In genomic region chr5:132261881-132262845, GRCh38 we compare ENCODE assay signal across 14 cellular contexts. TPM values are rescaled to one million over a fixed set of nuclear protein-coding genes. Genes with fewer than 3 reads are reported as not detected.
A peak's percentile ranks its signal among the peaks of the same experiment; 100 is the strongest.
DNase-seq lines count a peak whose midpoint lies in the region; ATAC-seq, FAIRE-seq and TF ChIP-seq lines count a peak whose summit lies in the region.
"Had no signal": no experiment of that assay in that cellular context is flagged by ENCODE, and none has a peak within 500 bp of the region (broad histone marks: within the 10 kb centered on the region; RNA-seq: fewer than 3 reads in every experiment).

No MANE protein-coding gene starts in this region.

- H3K4me2 ChIP-seq in astrocyte (ENCODE audit: low read length) (peak overlapping the region; percentile 97), mesenchymal stem cell (ENCODE audit: low read length, poor library complexity, severe bottlenecking) (no peak overlapping the region)

- peaks cover 28% of the 10 kb centered on the region for H3K79me1 ChIP-seq in mesenchymal stem cell (replicated peaks; ENCODE audit: low read length, poor library complexity, severe bottlenecking)

- peaks cover 19% of the 10 kb centered on the region for H3K36me3 Mint-ChIP-seq in astrocyte (ENCODE audit: low read depth, unreplicated experiment)
- H3K36me3 Mint-ChIP-seq: activated naive CD8-positive, alpha-beta T cell treated with anti-CD3 and anti-CD28 coated beads, Interleukin-2, amount 10 ng/mL, durations not matched to agents 7 days and 5 days had no signal

- no peak overlapping the region for H3K23ac ChIP-seq in mesenchymal stem cell (ENCODE audit: low read length in 2 of 2)

- FAIRE-seq in HTR-8/SVneo (lab: Jason Lieb, UNC), result peak; percentile 59
- FAIRE-seq in astrocyte (lab: Jason Lieb, UNC), result no peak
- FAIRE-seq: pancreas had no signal

- H4K8ac ChIP-seq in mesenchymal stem cell (ENCODE audit: low read length), result no peak overlapping the region

- DNase-seq in HTR-8/SVneo (ENCODE audit: insufficient read length, low spot score) (no peak), astrocyte (ENCODE audit: low read depth) (no peak), mesenchymal stem cell (no peak), tibial artery (no peak), DMS153 treated with DMSO at 0.1 percent for 48 hours (lab: John Stamatoyannopoulos, UW; ENCODE audit: unreplicated experiment) (no peak)
- DNase-seq: activated naive CD8-positive, alpha-beta T cell treated with anti-CD3 and anti-CD28 coated beads, Interleukin-2, amount 10 ng/mL, durations not matched to agents 7 days and 5 days; CD4-positive, alpha-beta T cell; NCI-H187; NCI-H748 treated with DMSO at 0.1 percent for 48 hours; stimulated activated CD4-positive, alpha-beta T cell treated with anti-CD3 and anti-CD28 coated beads, Interleukin-1b, Interleukin-23, amount 100 ng/mL, for 48 hours had no signal

- H2BK12ac ChIP-seq in mesenchymal stem cell (ENCODE audit: low read length in 2 of 2), result peak overlapping the region in 1 of 2 experiments; percentile 40

- no peaks in the 10 kb centered on the region for H3K27me3 Mint-ChIP-seq in astrocyte (ENCODE audit: low read depth, unreplicated experiment)

- peaks cover 94% of the 10 kb centered on the region for H3K79me2 ChIP-seq in astrocyte (ENCODE audit: insufficient read depth, low read length)

- H3K18ac ChIP-seq in mesenchymal stem cell (ENCODE audit: low read depth in 1 of 2, low read length in 2 of 2), result peak overlapping the region in 1 of 2 experiments; percentile 25

- H2AFZ ChIP-seq in astrocyte (ENCODE audit: low read depth, low read length) (no peak overlapping the region), mesenchymal stem cell (ENCODE audit: low read depth, low read length) (no peak overlapping the region)

- H3K27ac ChIP-seq in astrocyte (ENCODE audit: low read depth, low read length) (peak overlapping the region; percentile 97), mesenchymal stem cell (ENCODE audit: low read length, poor library complexity, severe bottlenecking) (no peak overlapping the region), tibial artery (peak overlapping the region; percentile 95 to 96)

- H3K27ac Mint-ChIP-seq in astrocyte (ENCODE audit: unreplicated experiment), result no peak overlapping the region
- H3K27ac Mint-ChIP-seq: activated naive CD8-positive, alpha-beta T cell treated with anti-CD3 and anti-CD28 coated beads, Interleukin-2, amount 10 ng/mL, durations not matched to agents 7 days and 5 days; CD4-positive, alpha-beta T cell; mesothelial cell of epicardium had no signal

- H3K14ac ChIP-seq in mesenchymal stem cell (ENCODE audit: low read length in 2 of 2), result peak overlapping the region in 1 of 2 experiments; percentile 0

- intact Hi-C loops in tibial artery (cut with DNase I; ENCODE audit: low total_unique reads), result no loop called here

- H4K91ac ChIP-seq in mesenchymal stem cell (ENCODE audit: low read length), result peak overlapping the region; percentile 41

- H3K9me3 Mint-ChIP-seq in astrocyte (ENCODE audit: unreplicated experiment), result no peaks in the 10 kb centered on the region
- H3K9me3 Mint-ChIP-seq: activated naive CD8-positive, alpha-beta T cell treated with anti-CD3 and anti-CD28 coated beads, Interleukin-2, amount 10 ng/mL, durations not matched to agents 7 days and 5 days; CD4-positive, alpha-beta T cell; mesothelial cell of epicardium had no signal

- H2BK15ac ChIP-seq in mesenchymal stem cell (ENCODE audit: low read depth, poor library complexity, severe bottlenecking), result no peak overlapping the region

- peaks cover 54% of the 10 kb centered on the region for H3K4me1 Mint-ChIP-seq in astrocyte (ENCODE audit: low read depth, unreplicated experiment)

- peaks cover 90% of the 10 kb centered on the region for H3K4me1 ChIP-seq in astrocyte (ENCODE audit: insufficient read depth, low read length)
- peaks cover 72% of the 10 kb centered on the region for H3K4me1 ChIP-seq in mesenchymal stem cell (ENCODE audit: control insufficient read depth, insufficient read depth, low read depth, low read length)
- H3K4me1 ChIP-seq in tibial artery, result peaks cover 0 to 94% (median 78%) of the 10 kb centered on the region in 4 donors

- ATAC-seq in HG02588 (IDR thresholded peaks at IDR 0.05; ENCODE audit: unreplicated experiment) (no peak), GM21576 (IDR thresholded peaks at IDR 0.05; ENCODE audit: unreplicated experiment) (no peak)

- TF ChIP-seq CTCF in astrocyte (IDR thresholded peaks at IDR 0.05; ENCODE audit: insufficient read depth, low read depth, low read length) (no peak), tibial artery (IDR thresholded peaks at IDR 0.05) (no peak)

- peaks cover 29% of the 10 kb centered on the region for H3K36me3 ChIP-seq in astrocyte (ENCODE audit: insufficient read depth, low read length)
- H3K36me3 ChIP-seq in mesenchymal stem cell (ENCODE audit: control insufficient read depth in 1 of 2, insufficient read depth in 2 of 2, low read depth in 1 of 2, low read length in 2 of 2), result peaks cover 28 to 46% of the 10 kb centered on the region in 2 experiments
- peaks cover 0 to 21% (median 4%) of the 10 kb centered on the region in 3 donors for H3K36me3 ChIP-seq in tibial artery
- H3K36me3 ChIP-seq: pancreas had no signal

- H3K27me3 ChIP-seq in astrocyte (ENCODE audit: insufficient read depth, low read length), result no peaks in the 10 kb centered on the region
- no peaks in the 10 kb centered on the region for H3K27me3 ChIP-seq in mesenchymal stem cell (ENCODE audit: control insufficient read depth in 1 of 2, insufficient read depth in 1 of 2, low read length in 2 of 2)
- no peaks in the 10 kb centered on the region for H3K27me3 ChIP-seq in tibial artery
- H3K27me3 ChIP-seq: pancreas had no signal

- H2BK120ac ChIP-seq in mesenchymal stem cell (ENCODE audit: low read depth, low read length), result no peak overlapping the region

- WGBS in mesenchymal stem cell, result 98% methylated on average over 7 of the region's 7 CpGs

- H3K9me3 ChIP-seq in astrocyte (ENCODE audit: insufficient read depth, low read depth, low read length), result no peaks in the 10 kb centered on the region
- no peaks in the 10 kb centered on the region for H3K9me3 ChIP-seq in mesenchymal stem cell (ENCODE audit: control insufficient read depth, low read length)
- no peaks in the 10 kb centered on the region for H3K9me3 ChIP-seq in tibial artery
- H3K9me3 ChIP-seq: pancreas had no signal

- peaks cover 70% of the 10 kb centered on the region for H4K20me1 ChIP-seq in astrocyte (ENCODE audit: insufficient read depth, low read length)

- no peak overlapping the region for H2BK5ac ChIP-seq in mesenchymal stem cell (ENCODE audit: low read depth, low read length, poor library complexity, severe bottlenecking)

- no peak overlapping the region for H3K4me3 ChIP-seq in astrocyte (ENCODE audit: insufficient read depth, low read depth, low read length)
- no peak overlapping the region for H3K4me3 ChIP-seq in mesenchymal stem cell (ENCODE audit: insufficient read depth in 1 of 2, low read depth in 1 of 2, low read length in 2 of 2)
- no peak overlapping the region for H3K4me3 ChIP-seq in tibial artery
- H3K4me3 ChIP-seq: pancreas had no signal

- H2AK5ac ChIP-seq in mesenchymal stem cell (ENCODE audit: low read length, severe bottlenecking), result peak overlapping the region; percentile 14

- no peak overlapping the region for H3K4ac ChIP-seq in mesenchymal stem cell (ENCODE audit: low read depth in 1 of 2, low read length in 2 of 2)

- H3K9ac ChIP-seq in astrocyte (ENCODE audit: low read length) (peak overlapping the region; percentile 100), mesenchymal stem cell (ENCODE audit: low read length) (peak overlapping the region; percentile 21)

- no peak overlapping the region for H3K4me3 Mint-ChIP-seq in astrocyte (ENCODE audit: unreplicated experiment)
- H3K4me3 Mint-ChIP-seq: activated naive CD8-positive, alpha-beta T cell treated with anti-CD3 and anti-CD28 coated beads, Interleukin-2, amount 10 ng/mL, durations not matched to agents 7 days and 5 days; CD4-positive, alpha-beta T cell; mesothelial cell of epicardium had no signal

RNA-seq across cellular contexts. Expression of gene PDLIM4, which starts 4.7 kb away (rescaled TPM):
- total RNA-seq in astrocyte, result 56.6 and 72.4 TPM in 2 replicates
- 33.9 TPM for polyA plus RNA-seq in mesenchymal stem cell (2013, experiment 1 of 2)
- polyA plus RNA-seq in mesenchymal stem cell (2013, experiment 2 of 2), result 34.0 TPM
- total RNA-seq: CD4-positive, alpha-beta T cell had no signal

RNA-seq across cellular contexts. Expression of gene SLC22A4, which starts 32.0 kb away (rescaled TPM):
- total RNA-seq in astrocyte, result 4.1 and 4.5 TPM in 2 replicates
- polyA plus RNA-seq in mesenchymal stem cell (2013, experiment 1 of 2), result 1.8 TPM
- 1.9 TPM for polyA plus RNA-seq in mesenchymal stem cell (2013, experiment 2 of 2)

RNA-seq across cellular contexts. Expression of gene P4HA2, which starts 34.5 kb away (rescaled TPM):
- total RNA-seq in astrocyte, result 214 and 302 TPM in 2 replicates
- polyA plus RNA-seq in mesenchymal stem cell (2013, experiment 1 of 2), result 110 TPM
- polyA plus RNA-seq in mesenchymal stem cell (2013, experiment 2 of 2), result 108 TPM
- total RNA-seq: CD4-positive, alpha-beta T cell had no signal
